ENCODE assay signal across 1 cellular context in genomic region chr17:55323518-55324295, GRCh38.
A peak's percentile ranks its signal among the peaks of the same experiment; 100 is the strongest.
TF ChIP-seq lines count a peak whose summit lies in the region.

No MANE protein-coding gene starts in this region.

TF ChIP-seq in HepG2, 621 proteins besides CTCF, POLR2A, EP300 and RAD21 (continued from another document and continues in another):
- TF ChIP-seq FOXP4 (CRISPR knock-in tag; IDR thresholded peaks at IDR 0.05), result no peak
- no peak for TF ChIP-seq THAP11 (CRISPR knock-in tag; IDR thresholded peaks at IDR 0.05)
- peak; percentile 63 for TF ChIP-seq AGO2 (optimal IDR thresholded peaks at IDR 0.05; ENCODE audit: low read depth, low read length)
- TF ChIP-seq HMG20B (CRISPR knock-in tag; conservative IDR thresholded peaks at IDR 0.05), result no peak
- TF ChIP-seq ZNF501 (CRISPR knock-in tag; IDR thresholded peaks at IDR 0.05), result no peak
- no peak; the same call in 1 of the 2 replicates for TF ChIP-seq ZFX (CRISPR knock-in tag; IDR thresholded peaks at IDR 0.05; ENCODE audit: low read depth)
- TF ChIP-seq ZNF616 (CRISPR knock-in tag; IDR thresholded peaks at IDR 0.05; ENCODE audit: low read depth), result no peak
- no peak for TF ChIP-seq ZNF329 (CRISPR knock-in tag; IDR thresholded peaks at IDR 0.05; ENCODE audit: low read depth)
- no peak for TF ChIP-seq FOXA1 (IDR thresholded peaks at IDR 0.05)
- TF ChIP-seq FOXA1 (CRISPR knock-in tag; IDR thresholded peaks at IDR 0.05), result no peak
- no peak for TF ChIP-seq SP1 (IDR thresholded peaks at IDR 0.05)
- 0 out of 2 replicates have a peak, but pooled peaks have one; percentile 14 for TF ChIP-seq SP1 (CRISPR knock-in tag; IDR thresholded peaks at IDR 0.05)
- no peak for TF ChIP-seq NFYC (CRISPR knock-in tag; IDR thresholded peaks at IDR 0.05)
- no peak for TF ChIP-seq ZNF451 (CRISPR knock-in tag; IDR thresholded peaks at IDR 0.05)
- TF ChIP-seq KMT2B (CRISPR knock-in tag; IDR thresholded peaks at IDR 0.05), result no peak
- no peak for TF ChIP-seq ZBTB44 (CRISPR knock-in tag; IDR thresholded peaks at IDR 0.05)
- no peak for TF ChIP-seq ZGPAT (CRISPR knock-in tag; IDR thresholded peaks at IDR 0.05)
- TF ChIP-seq ZNF781 (CRISPR knock-in tag; IDR thresholded peaks at IDR 0.05; ENCODE audit: borderline replicate concordance, not compliant biosample characterization), result no peak
- no peak for TF ChIP-seq ZNF446 (CRISPR knock-in tag; IDR thresholded peaks at IDR 0.05)
- no peak for TF ChIP-seq CBX1 (IDR thresholded peaks at IDR 0.05; ENCODE audit: low read depth)
- TF ChIP-seq ZNF839 (CRISPR knock-in tag; IDR thresholded peaks at IDR 0.05; ENCODE audit: borderline replicate concordance), result no peak
- TF ChIP-seq ZNF362 (CRISPR knock-in tag; IDR thresholded peaks at IDR 0.05; ENCODE audit: borderline replicate concordance), result no peak
- no peak for TF ChIP-seq ZNF234 (CRISPR knock-in tag; conservative IDR thresholded peaks at IDR 0.05)
- 0 out of 2 replicates have a peak, but pooled peaks have one; percentile 38 for TF ChIP-seq HDAC6 (IDR thresholded peaks at IDR 0.05; ENCODE audit: low read depth, low read length)
- no peak for TF ChIP-seq EZH2 (conservative IDR thresholded peaks at IDR 0.05; ENCODE audit: low read depth, low read length)
- TF ChIP-seq ZNF317 (CRISPR knock-in tag; IDR thresholded peaks at IDR 0.05), result no peak; the same call in 1 of the 2 replicates
- TF ChIP-seq KDM3A (CRISPR knock-in tag; IDR thresholded peaks at IDR 0.05; ENCODE audit: low read depth), result no peak
- no peak for TF ChIP-seq ZFP82 (CRISPR knock-in tag; IDR thresholded peaks at IDR 0.05; ENCODE audit: borderline replicate concordance)
- no peak for TF ChIP-seq ZBTB46 (CRISPR knock-in tag; IDR thresholded peaks at IDR 0.05; ENCODE audit: borderline replicate concordance)
- TF ChIP-seq ZZZ3 (CRISPR knock-in tag; IDR thresholded peaks at IDR 0.05; ENCODE audit: borderline replicate concordance), result no peak
- TF ChIP-seq ZSCAN5A (CRISPR knock-in tag; IDR thresholded peaks at IDR 0.05; ENCODE audit: borderline replicate concordance), result no peak
- TF ChIP-seq ATM (IDR thresholded peaks at IDR 0.05; ENCODE audit: borderline replicate concordance), result no peak
- no peak for TF ChIP-seq ZUFSP (CRISPR knock-in tag; IDR thresholded peaks at IDR 0.05; ENCODE audit: borderline replicate concordance)
- 0 out of 2 replicates have a peak, but pooled peaks have one; percentile 45 for TF ChIP-seq TEAD2 (CRISPR knock-in tag; IDR thresholded peaks at IDR 0.05)
- 0 out of 2 replicates have a peak, but pooled peaks have one; percentile 5 for TF ChIP-seq HNF1B (CRISPR knock-in tag; IDR thresholded peaks at IDR 0.05)
- TF ChIP-seq RNF219 (CRISPR knock-in tag; IDR thresholded peaks at IDR 0.05), result no peak
- no peak for TF ChIP-seq ZBTB1 (CRISPR knock-in tag; IDR thresholded peaks at IDR 0.05; ENCODE audit: borderline replicate concordance)
- no peak for TF ChIP-seq AHDC1 (CRISPR knock-in tag; IDR thresholded peaks at IDR 0.05; ENCODE audit: borderline replicate concordance)
- 0 out of 2 replicates have a peak, but pooled peaks have one; percentile 52 for TF ChIP-seq ISX (CRISPR knock-in tag; conservative IDR thresholded peaks at IDR 0.05)
